1 cellular context compared by ENCODE assay signal in genomic region chrX:17860811-17861495, GRCh38.
TF ChIP-seq lines count a peak whose summit lies in the region.

RAI2 (minus strand) TSS chrX:17861298; CDS start chrX:17802010, 59,288 bp downstream.

TF ChIP-seq in GM23338, 12 proteins besides CTCF, POLR2A, EP300 and RAD21 (continued from another document):
- TF ChIP-seq, protein P1, sequence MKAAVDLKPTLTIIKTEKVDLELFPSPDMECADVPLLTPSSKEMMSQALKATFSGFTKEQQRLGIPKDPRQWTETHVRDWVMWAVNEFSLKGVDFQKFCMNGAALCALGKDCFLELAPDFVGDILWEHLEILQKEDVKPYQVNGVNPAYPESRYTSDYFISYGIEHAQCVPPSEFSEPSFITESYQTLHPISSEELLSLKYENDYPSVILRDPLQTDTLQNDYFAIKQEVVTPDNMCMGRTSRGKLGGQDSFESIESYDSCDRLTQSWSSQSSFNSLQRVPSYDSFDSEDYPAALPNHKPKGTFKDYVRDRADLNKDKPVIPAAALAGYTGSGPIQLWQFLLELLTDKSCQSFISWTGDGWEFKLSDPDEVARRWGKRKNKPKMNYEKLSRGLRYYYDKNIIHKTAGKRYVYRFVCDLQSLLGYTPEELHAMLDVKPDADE (IDR thresholded peaks at IDR 0.05) = no peak
- no peak for TF ChIP-seq REST (IDR thresholded peaks at IDR 0.05; ENCODE audit: unreplicated experiment)
